ENCODE assay signal across 8 cellular contexts in genomic region chr4:140523370-140523856, GRCh38. TPM values are rescaled to one million over a fixed set of nuclear protein-coding genes. Genes with fewer than 3 reads are reported as not detected.
DNase-seq lines count a peak whose midpoint lies in the region; ATAC-seq and TF ChIP-seq lines count a peak whose summit lies in the region.

No MANE protein-coding gene starts in this region.

- H3K27ac ChIP-seq in brain microvascular endothelial cell, result no peak overlapping the region

- in situ Hi-C loops in brain microvascular endothelial cell (cut with HindIII; ENCODE audit: low pct_ligation_motif_present, low sequenced_read_pairs), result no loop called here

- peaks cover 11% of the 10 kb centered on the region for H3K36me3 Mint-ChIP-seq in activated T-cell treated with anti-CD3 and anti-CD28 coated beads, Interleukin-2, amount 50 U/mL, for 4 hours (ENCODE audit: insufficient read depth)
- H3K36me3 Mint-ChIP-seq in natural killer cell, result no peaks in the 10 kb centered on the region

- peak overlapping the region; percentile 78 to 88 for H3K27ac Mint-ChIP-seq in natural killer cell

- H3K4me3 Mint-ChIP-seq in activated T-cell treated with anti-CD3 and anti-CD28 coated beads, Interleukin-2, amount 50 U/mL, for 4 hours, result peak overlapping the region; percentile 88
- peak overlapping the region; percentile 89 for H3K4me3 Mint-ChIP-seq in natural killer cell

- H3K4me3 ChIP-seq in brain microvascular endothelial cell (ENCODE audit: low read depth, low read length), result peak overlapping the region; percentile 40

- peaks cover 25% of the 10 kb centered on the region for H3K4me1 Mint-ChIP-seq in activated T-cell treated with anti-CD3 and anti-CD28 coated beads, Interleukin-2, amount 50 U/mL, for 4 hours (ENCODE audit: low read depth)
- peaks cover 12 to 22% of the 10 kb centered on the region in 2 donors for H3K4me1 Mint-ChIP-seq in natural killer cell

- TF ChIP-seq CTCF in brain microvascular endothelial cell (IDR thresholded peaks at IDR 0.05; ENCODE audit: low read depth, low read length, missing control alignments) (no peak), natural killer cell (IDR thresholded peaks at IDR 0.05) (no peak)

- DNase-seq in activated T-cell treated with anti-CD3 and anti-CD28 coated beads, Interleukin-2, amount 50 U/mL, for 4 hours, result no peak
- no peak for DNase-seq in activated T-cell treated with anti-CD3 and anti-CD28 coated beads for 4 hours
- DNase-seq in brain microvascular endothelial cell, result no peak
- DNase-seq in natural killer cell, result no peak
- DNase-seq in superior temporal gyrus (ENCODE audit: extremely low spot score), result no peak
- DNase-seq in DMS53 treated with DMSO at 0.1 percent for 48 hours (lab: John Stamatoyannopoulos, UW; ENCODE audit: unreplicated experiment), result no peak
- DNase-seq in NCI-H1105 treated with DMSO at 0.1 percent for 48 hours (lab: John Stamatoyannopoulos, UW), result no peak

- H3K27me3 Mint-ChIP-seq in activated T-cell treated with anti-CD3 and anti-CD28 coated beads, Interleukin-2, amount 50 U/mL, for 4 hours (ENCODE audit: low read depth), result no peaks in the 10 kb centered on the region
- H3K27me3 Mint-ChIP-seq in natural killer cell (ENCODE audit: low read depth in 2 of 2), result no peaks in the 10 kb centered on the region

- intact Hi-C loops in natural killer cell (cut with micrococcal nuclease), result loop anchor here (10.0 kb wide), 1 partner anchor 701 kb away; the partner anchor contains the start of gene ZNF330

- no peak for ATAC-seq in activated T-cell treated with anti-CD3 and anti-CD28 coated beads, Interleukin-2, amount 50 U/mL, for 4 hours
- ATAC-seq in HG03175 (IDR thresholded peaks at IDR 0.05; ENCODE audit: unreplicated experiment), result peak; percentile 15
- no peak for ATAC-seq in natural killer cell

- no peaks in the 10 kb centered on the region for H3K27me3 ChIP-seq in brain microvascular endothelial cell (replicated peaks)

- no peaks in the 10 kb centered on the region for H3K9me3 Mint-ChIP-seq in activated T-cell treated with anti-CD3 and anti-CD28 coated beads, Interleukin-2, amount 50 U/mL, for 4 hours
- no peaks in the 10 kb centered on the region for H3K9me3 Mint-ChIP-seq in natural killer cell

- no peaks in the 10 kb centered on the region for H3K36me3 ChIP-seq in brain microvascular endothelial cell (replicated peaks)

RNA-seq across cellular contexts. Expression of gene ELMOD2, which starts 0.6 kb away (rescaled TPM):
- total RNA-seq in activated T-cell treated with anti-CD3 and anti-CD28 coated beads, Interleukin-2, amount 50 U/mL, for 4 hours, result 10 to 100 TPM; 11.2 to 13.8 (median 12.1) TPM
- total RNA-seq in natural killer cell, result 10 to 100 TPM; 17.9 to 22.6 (median 18.4) TPM

RNA-seq across cellular contexts. Expression of gene MGAT4D, which starts 25.3 kb away (rescaled TPM):
- total RNA-seq in activated T-cell treated with anti-CD3 and anti-CD28 coated beads, Interleukin-2, amount 50 U/mL, for 4 hours, result not detected
- total RNA-seq in natural killer cell, result not detected

RNA-seq across cellular contexts. Expression of gene UCP1, which starts 45.3 kb away (rescaled TPM):
- not detected for total RNA-seq in activated T-cell treated with anti-CD3 and anti-CD28 coated beads, Interleukin-2, amount 50 U/mL, for 4 hours
- total RNA-seq in natural killer cell, result not detected
